ENCODE assay signal across 14 cellular contexts in the genomic region with DNA sequence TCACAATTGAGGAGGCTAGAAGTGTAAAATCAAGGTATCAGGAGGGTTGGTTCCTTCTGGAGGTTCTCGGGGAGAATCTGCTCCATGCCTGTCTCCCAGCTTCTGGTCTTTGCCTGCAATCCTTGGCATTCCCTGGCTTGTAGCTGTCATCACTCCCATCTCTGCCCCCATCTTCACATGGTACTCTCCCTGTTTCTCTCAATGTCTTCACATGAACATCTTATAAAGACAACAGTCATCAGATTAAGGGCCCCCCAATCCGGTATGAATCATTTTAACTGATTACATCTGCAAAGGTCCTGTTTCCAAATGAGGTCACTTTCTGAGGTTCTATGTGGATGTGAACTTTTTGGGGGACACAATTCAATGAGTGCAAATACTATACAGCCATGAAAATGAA.
DNase-seq lines count a peak whose midpoint lies in the region; ATAC-seq, FAIRE-seq and TF ChIP-seq lines count a peak whose summit lies in the region.
"Had no signal": no experiment of that assay in that cellular context is flagged by ENCODE, and none has a peak within 500 bp of the region (broad histone marks: within the 10 kb centered on the region; RNA-seq: fewer than 3 reads in every experiment).

No MANE protein-coding gene starts in this region.

- no peak for ATAC-seq in HG03039 (IDR thresholded peaks at IDR 0.05; ENCODE audit: unreplicated experiment)
- ATAC-seq: activated naive CD8-positive, alpha-beta T cell treated with anti-CD3 and anti-CD28 coated beads, Interleukin-2, amount 50 U/mL, for 24 hours had no signal

- H3K4me3 ChIP-seq in astrocyte (ENCODE audit: insufficient read depth, low read depth, low read length), result no peak overlapping the region
- H3K4me3 ChIP-seq in mesodermal cell (ENCODE audit: extremely low read depth, insufficient read depth, low read length, poor library complexity, severe bottlenecking), result no peak overlapping the region
- no peak overlapping the region for H3K4me3 ChIP-seq in thyroid gland (replicated peaks in 1 of 3)

- intact Hi-C loops in thyroid gland (cut with DNase I), result no loop called here
- intact Hi-C loops in CD14-positive monocyte (cut with micrococcal nuclease), result no loop called here

- no peaks in the 10 kb centered on the region for H3K36me3 ChIP-seq in astrocyte (ENCODE audit: insufficient read depth, low read length)
- H3K36me3 ChIP-seq in mesodermal cell (ENCODE audit: control insufficient read depth, insufficient read depth, low read length), result no peaks in the 10 kb centered on the region
- H3K36me3 ChIP-seq in thyroid gland, result no peaks in the 10 kb centered on the region

- H3K27ac Mint-ChIP-seq in astrocyte (ENCODE audit: unreplicated experiment) (peak overlapping the region; percentile 99), CD14-positive monocyte (no peak overlapping the region)
- H3K27ac Mint-ChIP-seq: activated CD4-positive, alpha-beta memory T cell treated with anti-CD3 and anti-CD28 coated beads, Interleukin-2, amount 10 ng/mL, durations not matched to agents 7 days and 5 days; activated naive CD8-positive, alpha-beta T cell treated with anti-CD3 and anti-CD28 coated beads, Interleukin-2, amount 50 U/mL, for 24 hours had no signal

- H3K9me3 Mint-ChIP-seq in astrocyte (ENCODE audit: unreplicated experiment), result no peaks in the 10 kb centered on the region
- peaks cover 0 to 4% (median 0%) of the 10 kb centered on the region in 7 donors for H3K9me3 Mint-ChIP-seq in CD14-positive monocyte
- H3K9me3 Mint-ChIP-seq: activated CD4-positive, alpha-beta memory T cell treated with anti-CD3 and anti-CD28 coated beads, Interleukin-2, amount 10 ng/mL, durations not matched to agents 7 days and 5 days; activated naive CD8-positive, alpha-beta T cell treated with anti-CD3 and anti-CD28 coated beads, Interleukin-2, amount 50 U/mL, for 24 hours had no signal

- H3K36me3 Mint-ChIP-seq in astrocyte (ENCODE audit: low read depth, unreplicated experiment), result no peaks in the 10 kb centered on the region
- no peaks in the 10 kb centered on the region for H3K36me3 Mint-ChIP-seq in CD14-positive monocyte

- H3K9ac ChIP-seq in astrocyte (ENCODE audit: low read length), result peak overlapping the region; percentile 90

- H3K4me1 ChIP-seq in astrocyte (ENCODE audit: insufficient read depth, low read length), result peaks cover 40% of the 10 kb centered on the region
- H3K4me1 ChIP-seq in mesodermal cell (ENCODE audit: control insufficient read depth, insufficient read depth, low read length, poor library complexity, severe bottlenecking), result peaks cover 30% of the 10 kb centered on the region
- H3K4me1 ChIP-seq in thyroid gland, result peaks cover 0 to 29% of the 10 kb centered on the region in 2 donors

- TF ChIP-seq CTCF in astrocyte (IDR thresholded peaks at IDR 0.05; ENCODE audit: insufficient read depth, low read depth, low read length) (no peak), thyroid gland (IDR thresholded peaks at IDR 0.05) (no peak), CD14-positive monocyte (IDR thresholded peaks at IDR 0.05) (no peak)

- H4K20me1 ChIP-seq in astrocyte (ENCODE audit: insufficient read depth, low read length), result no peaks in the 10 kb centered on the region

- no peaks in the 10 kb centered on the region for H3K27me3 Mint-ChIP-seq in astrocyte (ENCODE audit: low read depth, unreplicated experiment)
- H3K27me3 Mint-ChIP-seq in CD14-positive monocyte (ENCODE audit: low read depth in 3 of 3), result peaks cover 2 to 8% (median 2%) of the 10 kb centered on the region in 3 donors

- H3K4me1 Mint-ChIP-seq in astrocyte (ENCODE audit: low read depth, unreplicated experiment), result peaks cover 47% of the 10 kb centered on the region
- peaks cover 7% of the 10 kb centered on the region for H3K4me1 Mint-ChIP-seq in CD14-positive monocyte
- H3K4me1 Mint-ChIP-seq: activated CD4-positive, alpha-beta memory T cell treated with anti-CD3 and anti-CD28 coated beads, Interleukin-2, amount 10 ng/mL, durations not matched to agents 7 days and 5 days; activated naive CD8-positive, alpha-beta T cell treated with anti-CD3 and anti-CD28 coated beads, Interleukin-2, amount 50 U/mL, for 24 hours had no signal

- peak overlapping the region; percentile 80 for H3K4me2 ChIP-seq in astrocyte (ENCODE audit: low read length)

- no peak for TF ChIP-seq POLR2A in thyroid gland (IDR thresholded peaks at IDR 0.05)

- H3K9me3 ChIP-seq in astrocyte (ENCODE audit: insufficient read depth, low read depth, low read length) (no peaks in the 10 kb centered on the region), mesodermal cell (ENCODE audit: control insufficient read depth, low read length) (no peaks in the 10 kb centered on the region), thyroid gland (no peaks in the 10 kb centered on the region)

- H3K27me3 ChIP-seq in astrocyte (ENCODE audit: insufficient read depth, low read length) (no peaks in the 10 kb centered on the region), thyroid gland (no peaks in the 10 kb centered on the region)

- H2AFZ ChIP-seq in astrocyte (ENCODE audit: low read depth, low read length), result no peak overlapping the region

- H3K4me3 Mint-ChIP-seq in astrocyte (ENCODE audit: unreplicated experiment) (no peak overlapping the region), CD14-positive monocyte (no peak overlapping the region)
- H3K4me3 Mint-ChIP-seq: activated CD4-positive, alpha-beta memory T cell treated with anti-CD3 and anti-CD28 coated beads, Interleukin-2, amount 10 ng/mL, durations not matched to agents 7 days and 5 days; activated naive CD8-positive, alpha-beta T cell treated with anti-CD3 and anti-CD28 coated beads, Interleukin-2, amount 50 U/mL, for 24 hours had no signal

- FAIRE-seq in astrocyte (lab: Jason Lieb, UNC), result no peak

- H3K27ac ChIP-seq in astrocyte (ENCODE audit: low read depth, low read length) (peak overlapping the region; percentile 99), mesodermal cell (ENCODE audit: low read depth, low read length, severe bottlenecking) (peak overlapping the region; percentile 85), thyroid gland (peak overlapping the region in 2 of 3 donors; percentile 57 to 65)

- WGBS in mesodermal cell (ENCODE audit: insufficient coverage in 2 of 2), 2 experiments, result 100% methylated on average over 1 of the region's 2 CpGs; no CpG with 5 or more reads in 1 of the 2 experiments
- 87 to 99% methylated on average over 2 of the region's 2 CpGs for WGBS in thyroid gland, 2 donors

- H3K79me2 ChIP-seq in astrocyte (ENCODE audit: insufficient read depth, low read length), result no peaks in the 10 kb centered on the region

- DNase-seq in LHCN-M2 (ENCODE audit: low read depth) (peak; percentile 24), astrocyte (ENCODE audit: low read depth) (no peak), thyroid gland (no peak), ureter (ENCODE audit: low spot score) (no peak), inferior parietal cortex (ENCODE audit: extremely low spot score) (no peak), CD14-positive monocyte (ENCODE audit: low spot score) (no peak)
- DNase-seq: activated CD4-positive, alpha-beta memory T cell treated with anti-CD3 and anti-CD28 coated beads, Interleukin-2, amount 10 ng/mL, durations not matched to agents 7 days and 5 days; activated naive CD8-positive, alpha-beta T cell treated with anti-CD3 and anti-CD28 coated beads, Interleukin-2, amount 50 U/mL, for 24 hours; MM.1S; NCI-H1930; NCI-H526; stimulated activated CD4-positive, alpha-beta T cell treated with anti-CD3 and anti-CD28 coated beads, Interleukin-15, amount 100 ng/mL, for 24 hours had no signal
